Comparison of ENCODE assay signal across 8 cellular contexts in the genomic region with DNA sequence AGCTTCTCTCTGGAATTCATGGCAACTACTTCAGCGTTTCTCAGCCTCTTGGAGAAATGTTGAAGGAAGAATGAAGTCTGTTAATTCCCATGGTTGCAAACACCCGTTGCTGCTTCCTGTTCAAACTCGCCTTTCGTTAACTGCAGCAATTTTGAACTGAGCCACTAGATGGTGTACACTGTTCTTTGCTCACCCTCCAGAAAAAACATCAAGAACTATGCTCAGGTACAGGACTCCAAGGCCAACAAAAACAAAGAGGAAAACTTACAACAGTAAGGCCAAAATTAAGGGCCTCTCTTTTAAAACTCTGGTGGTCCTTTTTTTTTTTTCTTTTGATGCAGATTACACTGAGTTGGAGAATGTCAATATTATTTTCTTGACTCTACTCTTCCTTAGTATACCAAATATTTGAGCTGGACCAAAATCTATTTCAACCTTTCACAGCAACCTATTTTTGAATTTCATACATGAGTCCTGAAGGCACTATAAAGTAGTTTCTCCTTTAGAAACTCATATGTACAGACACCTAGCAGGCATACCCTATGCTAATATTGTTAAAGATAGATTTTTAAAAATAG. TPM values are rescaled to one million over a fixed set of nuclear protein-coding genes. Genes with fewer than 3 reads are reported as not detected.
A peak's percentile ranks its signal among the peaks of the same experiment; 100 is the strongest.
DNase-seq lines count a peak whose midpoint lies in the region; ATAC-seq and TF ChIP-seq lines count a peak whose summit lies in the region.

No MANE protein-coding gene starts in this region.

- TF ChIP-seq RAD21 in SK-N-SH (IDR thresholded peaks at IDR 0.05; ENCODE audit: low read length), result peak; percentile 85

- H3K27me3 ChIP-seq in SK-N-SH (ENCODE audit: insufficient read depth), result no peaks in the 10 kb centered on the region
- H3K27me3 ChIP-seq in esophagus muscularis mucosa, result no peaks in the 10 kb centered on the region
- H3K27me3 ChIP-seq in naive thymus-derived CD4-positive, alpha-beta T cell (ENCODE audit: control insufficient read depth in 2 of 2, insufficient read depth in 2 of 2, low read length in 2 of 2), result no peaks in the 10 kb centered on the region

- H3K79me2 ChIP-seq in SK-N-SH (ENCODE audit: insufficient read depth), result no peaks in the 10 kb centered on the region

- H3K27me3 Mint-ChIP-seq in naive thymus-derived CD4-positive, alpha-beta T cell, result peaks cover 0 to 9% (median 0%) of the 10 kb centered on the region in 5 donors

- WGBS in SK-N-SH (ENCODE audit: low lambda C conversion rate), result 0% methylated on average over 4 of the region's 4 CpGs
- WGBS in esophagus muscularis mucosa, result 0% methylated on average over 4 of the region's 4 CpGs

- H3K9me2 ChIP-seq in SK-N-SH, result no peaks in the 10 kb centered on the region

- H3K4me1 Mint-ChIP-seq in naive thymus-derived CD4-positive, alpha-beta T cell, result no peaks in the 10 kb centered on the region

- no peak for TF ChIP-seq POLR2A in esophagus muscularis mucosa (IDR thresholded peaks at IDR 0.05; ENCODE audit: low read depth)

- no peak overlapping the region for H3K4me3 Mint-ChIP-seq in naive thymus-derived CD4-positive, alpha-beta T cell

- no peaks in the 10 kb centered on the region for H3K9me3 Mint-ChIP-seq in naive thymus-derived CD4-positive, alpha-beta T cell

- no peaks in the 10 kb centered on the region for H3K36me3 Mint-ChIP-seq in naive thymus-derived CD4-positive, alpha-beta T cell

- POLR2A ChIA-PET in SK-N-SH (lab: Yijun Ruan, JAX), result no interaction called here
- POLR2A ChIA-PET in naive thymus-derived CD4-positive, alpha-beta T cell (lab: Charles Lee), result no interaction called here

- no peak overlapping the region for H2AFZ ChIP-seq in SK-N-SH (ENCODE audit: low read depth)

- peak; percentile 74 for TF ChIP-seq CTCF in SK-N-SH (IDR thresholded peaks at IDR 0.05)
- peak; percentile 32 to 56 (median 34) for TF ChIP-seq CTCF in esophagus muscularis mucosa (IDR thresholded peaks at IDR 0.05)

- H3K4me2 ChIP-seq in SK-N-SH, result no peak overlapping the region

- no peak overlapping the region for H3K27ac ChIP-seq in SK-N-SH (ENCODE audit: low read depth in 2 of 2, low read length in 1 of 2)
- no peak overlapping the region for H3K27ac ChIP-seq in esophagus muscularis mucosa (replicated peaks in 1 of 4)
- H3K27ac ChIP-seq in naive thymus-derived CD4-positive, alpha-beta T cell (ENCODE audit: low read depth, low read length), result no peak overlapping the region

- peak; percentile 28 for DNase-seq in CD1c-positive myeloid dendritic cell (ENCODE audit: extremely low spot score)
- DNase-seq in NCI-H1417 treated with DMSO at 0.1 percent for 48 hours (lab: John Stamatoyannopoulos, UW), result peak; percentile 29
- peak; percentile 47 for DNase-seq in SK-N-SH
- no peak for DNase-seq in esophagus muscularis mucosa (ENCODE audit: extremely low spot score)
- peak in 5 of 9 donors; percentile 5 to 18 (median 8) for DNase-seq in naive thymus-derived CD4-positive, alpha-beta T cell
- no peak for DNase-seq in KG1 (lab: John Stamatoyannopoulos, UW)

- H3K4me3 ChIP-seq in SK-N-SH (ENCODE audit: low read depth in 2 of 2, low read length in 1 of 2), result no peak overlapping the region; a peak in 1 of 4 replicates
- no peak overlapping the region for H3K4me3 ChIP-seq in esophagus muscularis mucosa
- H3K4me3 ChIP-seq in naive thymus-derived CD4-positive, alpha-beta T cell (ENCODE audit: low read length), result no peak overlapping the region

- H3K9me3 ChIP-seq in SK-N-SH, result no peaks in the 10 kb centered on the region
- H3K9me3 ChIP-seq in esophagus muscularis mucosa, result no peaks in the 10 kb centered on the region
- H3K9me3 ChIP-seq in naive thymus-derived CD4-positive, alpha-beta T cell (ENCODE audit: control insufficient read depth in 2 of 3, low read length in 3 of 3), result no peaks in the 10 kb centered on the region

- no peaks in the 10 kb centered on the region for H3F3A ChIP-seq in SK-N-SH (replicated peaks; ENCODE audit: insufficient read depth)

- TF ChIP-seq EP300 in SK-N-SH (IDR thresholded peaks at IDR 0.05; ENCODE audit: borderline replicate concordance in 1 of 2, low read depth in 1 of 2, low read length in 1 of 2) (no peak), esophagus muscularis mucosa (IDR thresholded peaks at IDR 0.05) (no peak)

- H3K4me1 ChIP-seq in SK-N-SH (ENCODE audit: control insufficient read depth in 1 of 2, insufficient read depth in 2 of 2, low read depth in 1 of 2, low read length in 1 of 2) (no peaks in the 10 kb centered on the region), esophagus muscularis mucosa (no peaks in the 10 kb centered on the region)
- H3K4me1 ChIP-seq in naive thymus-derived CD4-positive, alpha-beta T cell (ENCODE audit: control insufficient read depth in 2 of 2, insufficient read depth in 2 of 2, low read length in 2 of 2), result no peaks in the 10 kb centered on the region

- H3K36me3 ChIP-seq in SK-N-SH (replicated peaks in 1 of 2; ENCODE audit: control insufficient read depth in 1 of 2, insufficient read depth in 2 of 2, low read length in 1 of 2) (no peaks in the 10 kb centered on the region), esophagus muscularis mucosa (no peaks in the 10 kb centered on the region)
- no peaks in the 10 kb centered on the region for H3K36me3 ChIP-seq in naive thymus-derived CD4-positive, alpha-beta T cell (ENCODE audit: control insufficient read depth in 2 of 3, insufficient read depth in 3 of 3, low read length in 3 of 3)

- no peaks in the 10 kb centered on the region for H4K20me1 ChIP-seq in SK-N-SH (ENCODE audit: insufficient read depth)

- intact Hi-C loops in esophagus muscularis mucosa (cut with DNase I), result no loop called here
- intact Hi-C loops in naive thymus-derived CD4-positive, alpha-beta T cell (cut with micrococcal nuclease), result loop anchor here (1.0 kb wide), 2 partner anchors 16 to 216 kb away; no protein-coding TSS in a partner anchor

- CTCF ChIA-PET in SK-N-SH (lab: Yijun Ruan, JAX), result interaction anchor here (0.6 to 3.4 kb wide), 30 partner anchors 9 to 1459 kb away, joined by 3 to 16 read pairs (median 3); no protein-coding TSS in a partner anchor
- CTCF ChIA-PET in naive thymus-derived CD4-positive, alpha-beta T cell (lab: Charles Lee), result interaction anchor here (0.6 to 1.2 kb wide), 2 partner anchors 17 to 177 kb away, joined by 3 read pairs; no protein-coding TSS in a partner anchor

- no peak overlapping the region for H3K27ac Mint-ChIP-seq in naive thymus-derived CD4-positive, alpha-beta T cell

- no peak overlapping the region for H3K9ac ChIP-seq in SK-N-SH

- peak; percentile 98 for ATAC-seq in GM18861 (IDR thresholded peaks at IDR 0.05; ENCODE audit: unreplicated experiment)
- ATAC-seq in HG02938 (IDR thresholded peaks at IDR 0.05; ENCODE audit: unreplicated experiment), result peak; percentile 97
- peak; percentile 56 for ATAC-seq in naive thymus-derived CD4-positive, alpha-beta T cell

TF ChIP-seq in SK-N-SH, 30 proteins besides CTCF, POLR2A, EP300 and RAD21:
- TF ChIP-seq SMC3 (IDR thresholded peaks at IDR 0.05; ENCODE audit: low read depth, low read length), result peak; percentile 76
- no peak for TF ChIP-seq RXRA (IDR thresholded peaks at IDR 0.05; ENCODE audit: borderline replicate concordance, low read depth)
- no peak for TF ChIP-seq MEF2A (IDR thresholded peaks at IDR 0.05; ENCODE audit: borderline replicate concordance, low read depth)

RNA-seq across cellular contexts. Expression of gene KLHL14, which starts 58.2 kb away (rescaled TPM):
- polyA plus RNA-seq in SK-N-SH (2012; rRNA removed), result not detected in 2 replicates
- not detected in 2 replicates for polyA plus RNA-seq in SK-N-SH (2012; cell fraction: cytosol; rRNA removed)
- polyA plus RNA-seq in SK-N-SH (2012; cell fraction: nucleus; rRNA removed), result not detected in 2 replicates
- total RNA-seq in esophagus muscularis mucosa, result under 1 TPM in 3 of 4 donors, not detected in 1; 0.06 to 0.50 (median 0.26) TPM
- under 1 TPM in 2 of 5 experiments, not detected in 3; 0.29 to 0.59 TPM for total RNA-seq in naive thymus-derived CD4-positive, alpha-beta T cell
- polyA plus RNA-seq in naive thymus-derived CD4-positive, alpha-beta T cell, result under 1 TPM in 1 of 2 donors, not detected in 1; 0.08 TPM

Comparison
In these comparisons a context has a peak if more than half of its experiments do, and no peak if none do; other contexts are left out.
1. DNase-seq: peak in CD1c-positive myeloid dendritic cell (single experiment), NCI-H1417 treated with DMSO at 0.1 percent for 48 hours (single experiment), SK-N-SH (single experiment) and naive thymus-derived CD4-positive, alpha-beta T cell (5 of 9); none in esophagus muscularis mucosa (single experiment) and KG1 (single experiment).
2. Peak in every context shown above with its lines, with median percentiles within 50 percentile points of each other: ATAC-seq.